Comparison of ENCODE assay signal across 13 cellular contexts in genomic region chr1:40794915-40795715, GRCh38. TPM values are rescaled to one million over a fixed set of nuclear protein-coding genes. Genes with fewer than 3 reads are reported as not detected.
A peak's percentile ranks its signal among the peaks of the same experiment; 100 is the strongest.
DNase-seq lines count a peak whose midpoint lies in the region; ATAC-seq, FAIRE-seq and TF ChIP-seq lines count a peak whose summit lies in the region.
"Had no signal": no experiment of that assay in that cellular context is flagged by ENCODE, and none has a peak within 500 bp of the region (broad histone marks: within the 10 kb centered on the region; RNA-seq: fewer than 3 reads in every experiment).

No MANE protein-coding gene starts in this region.

- POLR2A ChIA-PET in H1 (lab: Charles Lee; ENCODE audit: partially characterized antibody): interaction anchor here (1.1 to 2.7 kb wide), 4 partner anchors 11 to 86 kb away, joined by 3 to 9 read pairs (median 4); no protein-coding TSS in a partner anchor

- no peak overlapping the region for H2BK12ac ChIP-seq in H1 (ENCODE audit: low read depth, low read length)

- H3K9me3 Mint-ChIP-seq in activated naive CD4-positive, alpha-beta T cell treated with anti-CD3 and anti-CD28 coated beads, Interleukin-2, amount 50 U/mL, for 24 hours: no peaks in the 10 kb centered on the region
- H3K9me3 Mint-ChIP-seq: HFFc6 had no signal

- no peak overlapping the region for H3K14ac ChIP-seq in H1 (ENCODE audit: insufficient read length)

- no peaks in the 10 kb centered on the region for H3K27me3 ChIP-seq in H1 (replicated peaks in 1 of 4; ENCODE audit: control insufficient read depth in 3 of 4, extremely low read depth in 1 of 4, insufficient read depth in 3 of 4, low read length in 3 of 4)
- H3K27me3 ChIP-seq in stomach smooth muscle (ENCODE audit: control insufficient read depth in 1 of 2, insufficient read depth in 2 of 2, low read length in 2 of 2): no peaks in the 10 kb centered on the region
- H3K27me3 ChIP-seq in prostate gland (replicated peaks; ENCODE audit: insufficient read depth): no peaks in the 10 kb centered on the region
- H3K27me3 ChIP-seq: cardiac muscle cell had no signal

- H3K9ac ChIP-seq in H1 (replicated peaks in 1 of 4; ENCODE audit: extremely low read depth in 1 of 4, low read depth in 3 of 4, low read length in 3 of 4): no peak overlapping the region
- H3K9ac ChIP-seq in stomach smooth muscle (ENCODE audit: low read length in 2 of 2): no peak overlapping the region

- H4K5ac ChIP-seq in H1 (ENCODE audit: insufficient read length, low read depth, low read length): no peak overlapping the region

- no peak overlapping the region for H2AK5ac ChIP-seq in H1 (ENCODE audit: low read depth, low read length)

- no peak overlapping the region for H3K4me2 ChIP-seq in H1 (ENCODE audit: insufficient read depth in 1 of 2, low read depth in 2 of 2, low read length in 2 of 2)

- no peak for TF ChIP-seq RAD21 in H1 (IDR thresholded peaks at IDR 0.05 in 1 of 2, conservative IDR thresholded peaks at IDR 0.05 in 1 of 2; ENCODE audit: low read depth in 2 of 2, low read length in 2 of 2)

- peaks cover 41% of the 10 kb centered on the region for H3K4me1 Mint-ChIP-seq in activated naive CD4-positive, alpha-beta T cell treated with anti-CD3 and anti-CD28 coated beads, Interleukin-2, amount 50 U/mL, for 24 hours

- H3K79me2 ChIP-seq in H1 (ENCODE audit: control insufficient read depth in 1 of 2, insufficient read depth in 2 of 2, low read length in 2 of 2): no peaks in the 10 kb centered on the region

- H3K4me1 ChIP-seq in H1 (replicated peaks in 1 of 4; ENCODE audit: control insufficient read depth in 3 of 4, insufficient read depth in 4 of 4, low read length in 3 of 4) (peaks cover 0 to 7% (median 2%) of the 10 kb centered on the region in 4 experiments; a peak in 3 of 7 replicates), stomach smooth muscle (ENCODE audit: control insufficient read depth, insufficient read depth, low read length) (peaks cover 74% of the 10 kb centered on the region), prostate gland (replicated peaks) (no peaks in the 10 kb centered on the region)

- no peak overlapping the region for H2BK120ac ChIP-seq in H1 (replicated peaks; ENCODE audit: low read depth, low read length)

- FAIRE-seq in H1 (lab: Jason Lieb, UNC): no peak

- H3K4me3 ChIP-seq in H1 (ENCODE audit: extremely low read depth in 1 of 4, insufficient read depth in 2 of 4, low read depth in 3 of 4, low read length in 4 of 4) (no peak overlapping the region), stomach smooth muscle (ENCODE audit: low read length in 2 of 2) (no peak overlapping the region), prostate gland (no peak overlapping the region)
- H3K4me3 ChIP-seq: cardiac muscle cell, lung had no signal

- no peak overlapping the region; the same call in 1 of the 2 replicates for H4K8ac ChIP-seq in H1 (ENCODE audit: extremely low read depth, insufficient read depth, low read length)

- no peak for DNase-seq in activated naive CD4-positive, alpha-beta T cell treated with anti-CD3 and anti-CD28 coated beads, Interleukin-2, amount 50 U/mL, for 16 hours
- DNase-seq in OCI-M1 (lab: John Stamatoyannopoulos, UW) (peak; percentile 14), H1 (ENCODE audit: low read depth in 1 of 2, low spot score in 2 of 2) (no peak), pons (ENCODE audit: low spot score) (no peak), prostate gland (ENCODE audit: low spot score) (no peak)
- DNase-seq: HFFc6, NCI-H1092, NCI-H345 had no signal

- H2BK5ac ChIP-seq in H1 (ENCODE audit: low read depth, low read length): no peak overlapping the region

- no peaks in the 10 kb centered on the region for H4K20me1 ChIP-seq in H1 (replicated peaks in 1 of 2; ENCODE audit: control insufficient read depth in 1 of 2, insufficient read depth in 2 of 2, low read length in 2 of 2)

- no peak overlapping the region for H4K91ac ChIP-seq in H1 (replicated peaks; ENCODE audit: insufficient read length, low read length)

- no peaks in the 10 kb centered on the region for H3K27me3 Mint-ChIP-seq in activated naive CD4-positive, alpha-beta T cell treated with anti-CD3 and anti-CD28 coated beads, Interleukin-2, amount 50 U/mL, for 24 hours

- TF ChIP-seq POLR2A in H1 (IDR thresholded peaks at IDR 0.05; ENCODE audit: control extremely low read depth in 1 of 2, low read depth in 2 of 2, low read length in 2 of 2) (no peak), prostate gland (IDR thresholded peaks at IDR 0.05) (no peak)

- peak overlapping the region; percentile 63 for H3K4me3 Mint-ChIP-seq in activated naive CD4-positive, alpha-beta T cell treated with anti-CD3 and anti-CD28 coated beads, Interleukin-2, amount 50 U/mL, for 24 hours
- H3K4me3 Mint-ChIP-seq: HFFc6 had no signal

- no peak for TF ChIP-seq EP300 in H1 (IDR thresholded peaks at IDR 0.05; ENCODE audit: borderline replicate concordance in 1 of 2, low read depth in 2 of 2, low read length in 2 of 2)

- H3K18ac ChIP-seq in H1 (ENCODE audit: extremely low read depth, low read length): no peak overlapping the region

- H2BK15ac ChIP-seq in H1 (ENCODE audit: low read length): 0 out of 2 replicates have a peak overlapping the region, but pooled peaks have one; percentile 32

- H2BK20ac ChIP-seq in H1 (ENCODE audit: low read length): no peak overlapping the region

- H2AFZ ChIP-seq in H1 (ENCODE audit: low read length): no peak overlapping the region

- no peak overlapping the region for H3K4ac ChIP-seq in H1 (replicated peaks; ENCODE audit: insufficient read length, low read depth, low read length)

- no peak overlapping the region for H3K56ac ChIP-seq in H1 (replicated peaks; ENCODE audit: insufficient read length, low read depth, low read length)

- H3K9me3 ChIP-seq in H1 (ENCODE audit: insufficient read depth in 2 of 2, low read depth in 1 of 2, low read length in 1 of 2) (no peaks in the 10 kb centered on the region), stomach smooth muscle (ENCODE audit: control insufficient read depth in 2 of 2, low read length in 2 of 2) (no peaks in the 10 kb centered on the region), prostate gland (no peaks in the 10 kb centered on the region)

- no peak for ATAC-seq in GM18858 (IDR thresholded peaks at IDR 0.05; ENCODE audit: unreplicated experiment)

- no peak for TF ChIP-seq CTCF in H1 (IDR thresholded peaks at IDR 0.05; ENCODE audit: control extremely low read depth in 1 of 3, insufficient read depth in 1 of 3, low read depth in 1 of 3, low read length in 3 of 3)
- no peak for TF ChIP-seq CTCF in prostate gland (IDR thresholded peaks at IDR 0.05)

- intact Hi-C loops in prostate gland (cut with DNase I): no loop called here

- no peak overlapping the region for H3K27ac ChIP-seq in H1 (ENCODE audit: low read depth, low read length)
- peak overlapping the region; percentile 70 for H3K27ac ChIP-seq in stomach smooth muscle (ENCODE audit: low read length)
- H3K27ac ChIP-seq in prostate gland: no peak overlapping the region
- H3K27ac ChIP-seq: cardiac muscle cell had no signal

- H3K36me3 ChIP-seq in H1 (ENCODE audit: control insufficient read depth in 2 of 4, insufficient read depth in 4 of 4, low read length in 3 of 4) (no peaks in the 10 kb centered on the region), stomach smooth muscle (ENCODE audit: control insufficient read depth in 2 of 2, insufficient read depth in 2 of 2, low read length in 2 of 2) (peaks cover 0 to 3% of the 10 kb centered on the region in 2 donors), prostate gland (no peaks in the 10 kb centered on the region)
- H3K36me3 ChIP-seq: cardiac muscle cell had no signal

- peak overlapping the region; percentile 25 for H3K27ac Mint-ChIP-seq in activated naive CD4-positive, alpha-beta T cell treated with anti-CD3 and anti-CD28 coated beads, Interleukin-2, amount 50 U/mL, for 24 hours
- H3K27ac Mint-ChIP-seq: HFFc6 had no signal

- no peaks in the 10 kb centered on the region for H3K79me1 ChIP-seq in H1 (ENCODE audit: low read depth, low read length)

- no peak overlapping the region for H3K23ac ChIP-seq in H1 (ENCODE audit: insufficient read length)

- CTCF ChIA-PET in H1 (lab: Charles Lee; ENCODE audit: partially characterized antibody): interaction anchor here (1.1 to 24.5 kb wide), 6 partner anchors 18 to 67 kb away, joined by 3 to 325 read pairs (median 14); partner anchors contain the start of gene CITED4

- 88% methylated on average over 9 of the region's 12 CpGs; no CpG with 5 or more reads in 1 of the 2 experiments for WGBS in H1 (ENCODE audit: extremely low coverage in 1 of 2, insufficient coverage in 1 of 2, insufficient read length in 1 of 2, insufficient replicate concordance in 2 of 2, low coverage in 1 of 2, low lambda C conversion rate in 2 of 2, missing lambda C conversion rate in 1 of 2), 2 experiments
- WGBS in prostate gland: 74% methylated on average over 12 of the region's 12 CpGs

- no peaks in the 10 kb centered on the region for H3K23me2 ChIP-seq in H1 (ENCODE audit: low read depth, low read length)

- H3K36me3 Mint-ChIP-seq in activated naive CD4-positive, alpha-beta T cell treated with anti-CD3 and anti-CD28 coated beads, Interleukin-2, amount 50 U/mL, for 24 hours: no peaks in the 10 kb centered on the region

TF ChIP-seq in H1, 55 proteins besides CTCF, POLR2A, EP300 and RAD21 (continues in another document):
- TF ChIP-seq CBX8 (IDR thresholded peaks at IDR 0.05; ENCODE audit: borderline replicate concordance, low read depth, low read length): no peak
- no peak for TF ChIP-seq CHD2 (IDR thresholded peaks at IDR 0.05; ENCODE audit: low read length)
- no peak for TF ChIP-seq SIN3A (conservative IDR thresholded peaks at IDR 0.05 in 1 of 2, IDR thresholded peaks at IDR 0.05 in 1 of 2; ENCODE audit: low read depth in 1 of 2, low read length in 2 of 2)
- TF ChIP-seq MAX (IDR thresholded peaks at IDR 0.05): no peak
- no peak for TF ChIP-seq FOSL1 (IDR thresholded peaks at IDR 0.05; ENCODE audit: insufficient read depth, low read depth, low read length)
- no peak for TF ChIP-seq EGR1 (IDR thresholded peaks at IDR 0.05; ENCODE audit: borderline replicate concordance, low read depth, low read length)
- TF ChIP-seq NRF1 (IDR thresholded peaks at IDR 0.05; ENCODE audit: low read depth, low read length): no peak
- no peak for TF ChIP-seq GABPA (IDR thresholded peaks at IDR 0.05; ENCODE audit: borderline replicate concordance, insufficient read depth, low read length)

RNA-seq across cellular contexts. Expression of gene KCNQ4, which starts 11.5 kb away (rescaled TPM):
- total RNA-seq in H1 (2021; fragmentation: NEBNext Ultra II Directional; extraction: Animal tissue kit (Norgen Biotek cat#: 25700)): 3.5 and 3.9 TPM in 2 replicates
- 2.2 and 4.0 TPM in 2 replicates for polyA plus RNA-seq in H1 (2011; rRNA removed)
- polyA plus RNA-seq in H1 (2011; cell fraction: cytosol; rRNA removed): 1.9 TPM
- 7.6 TPM for polyA plus RNA-seq in H1 (2011; cell fraction: nucleus; rRNA removed)
- polyA plus RNA-seq in H1 (2012, experiment 1 of 2): 3.0 to 5.7 TPM (median 4.7 TPM) in 4 replicates
- 3.1 TPM for polyA plus RNA-seq in H1 (2012, experiment 2 of 2)
- polyA plus RNA-seq in H1 (2013, experiment 1 of 2): 2.7 TPM
- 2.5 TPM for polyA plus RNA-seq in H1 (2013, experiment 2 of 2)
- 1.2 and 1.3 TPM in 2 replicates for polyA minus RNA-seq in H1 (2011; rRNA and poly(A)+ RNA removed)
- 2.1 TPM for polyA minus RNA-seq in H1 (2011; cell fraction: cytosol; rRNA and poly(A)+ RNA removed)
- 2.5 TPM for polyA minus RNA-seq in H1 (2011; cell fraction: nucleus; rRNA and poly(A)+ RNA removed)
- 1 to 10 TPM; 1.8 to 3.1 TPM for total RNA-seq in prostate gland
